ENCODE assay signal across 8 cellular contexts in the genomic region with DNA sequence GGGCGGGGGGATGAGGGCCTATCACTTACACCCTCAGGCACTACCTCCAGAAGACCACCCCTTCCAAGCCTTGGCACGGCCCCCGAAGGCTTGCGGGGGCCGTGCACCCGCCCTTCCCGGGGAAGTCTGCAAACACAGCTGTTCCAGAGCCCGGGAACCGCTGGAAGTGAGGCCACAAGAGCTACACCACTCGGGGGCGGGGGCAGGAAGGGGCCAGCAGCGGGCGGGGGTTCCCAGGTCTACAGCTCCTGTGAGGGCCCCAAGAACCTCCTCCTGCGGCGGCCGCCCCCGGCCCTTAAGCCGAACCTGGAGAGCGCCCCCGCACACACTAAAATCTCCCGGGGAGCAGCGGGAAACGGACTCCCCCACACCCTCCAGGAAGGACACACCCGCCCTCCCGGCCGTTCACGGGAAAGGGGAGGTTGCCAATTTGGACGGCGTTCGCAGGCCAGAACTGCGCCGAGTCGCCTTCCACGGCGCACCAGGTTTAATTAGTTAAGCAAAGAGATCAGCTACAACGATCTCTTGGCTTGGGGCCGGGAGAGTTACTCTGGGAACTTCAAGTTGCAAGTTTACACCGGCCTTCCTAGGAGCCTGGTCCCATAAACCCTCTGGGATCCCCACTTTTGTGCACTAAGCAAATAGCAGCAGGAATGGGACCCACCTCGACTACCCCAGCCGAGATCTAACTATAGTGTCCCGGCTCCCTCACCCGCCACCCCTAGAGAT. TPM values are rescaled to one million over a fixed set of nuclear protein-coding genes. Genes with fewer than 3 reads are reported as not detected.
A peak's percentile ranks its signal among the peaks of the same experiment; 100 is the strongest.
DNase-seq lines count a peak whose midpoint lies in the region; ATAC-seq, FAIRE-seq and TF ChIP-seq lines count a peak whose summit lies in the region.

No MANE protein-coding gene starts in this region.

- H3K79me1 ChIP-seq in H1 (ENCODE audit: low read depth, low read length): no peaks in the 10 kb centered on the region; the same call in none of the 2 replicates

- TF ChIP-seq CTCF in H1 (IDR thresholded peaks at IDR 0.05; ENCODE audit: control extremely low read depth in 1 of 3, insufficient read depth in 1 of 3, low read depth in 1 of 3, low read length in 3 of 3) (no peak), mesothelial cell of epicardium (IDR thresholded peaks at IDR 0.05; ENCODE audit: unreplicated experiment) (no peak)

- DNase-seq in AG08395 (ENCODE audit: low spot score) (peak; percentile 32), GM18507 (ENCODE audit: extremely low spot score, insufficient read length, low read depth) (no peak), SK-MEL-5 (ENCODE audit: low read depth, low spot score) (peak; percentile 20), H1 (ENCODE audit: low read depth in 1 of 2, low spot score in 2 of 2) (peak in 1 of 2 experiments; percentile 61), mesothelial cell of epicardium (ENCODE audit: low spot score in 2 of 2, unreplicated experiment in 2 of 2) (no peak), ureter (ENCODE audit: low spot score) (peak; percentile 80)

- peak; percentile 24 for FAIRE-seq in GM18507 (lab: Jason Lieb, UNC)
- FAIRE-seq in H1 (lab: Jason Lieb, UNC): no peak

- no peak overlapping the region for H3K23ac ChIP-seq in H1 (ENCODE audit: insufficient read length)

- H3K36me3 Mint-ChIP-seq in mesothelial cell of epicardium: peaks cover 8% of the 10 kb centered on the region

- H2BK20ac ChIP-seq in H1 (ENCODE audit: low read length): no peak overlapping the region

- in situ Hi-C loops in SK-MEL-5 (cut with HindIII; ENCODE audit: low pct_unique_long_range_greater_than_20kb, low sequenced_read_pairs): no loop called here

- no peak overlapping the region for H3K56ac ChIP-seq in H1 (replicated peaks; ENCODE audit: insufficient read length, low read depth, low read length)

- H4K20me1 ChIP-seq in H1 (replicated peaks in 1 of 2; ENCODE audit: control insufficient read depth in 1 of 2, insufficient read depth in 2 of 2, low read length in 2 of 2): peaks cover 0 to 6% of the 10 kb centered on the region in 2 experiments

- TF ChIP-seq EP300 in H1 (IDR thresholded peaks at IDR 0.05; ENCODE audit: borderline replicate concordance in 1 of 2, low read depth in 2 of 2, low read length in 2 of 2): no peak

- H3K4me1 ChIP-seq in H1 (replicated peaks in 1 of 4; ENCODE audit: control insufficient read depth in 3 of 4, insufficient read depth in 4 of 4, low read length in 3 of 4): peaks cover 0 to 22% (median 14%) of the 10 kb centered on the region in 4 experiments; a peak in 6 of 7 replicates

- peak overlapping the region in 3 of 4 experiments; percentile 67 to 78 (median 72); a peak in 6 of 7 replicates for H3K9ac ChIP-seq in H1 (replicated peaks in 1 of 4; ENCODE audit: extremely low read depth in 1 of 4, low read depth in 3 of 4, low read length in 3 of 4)

- 0 out of 2 replicates have a peak overlapping the region, but pooled peaks have one; percentile 50 for H2BK12ac ChIP-seq in H1 (ENCODE audit: low read depth, low read length)

- H2AFZ ChIP-seq in H1 (ENCODE audit: low read length): no peak overlapping the region

- H3K9me3 ChIP-seq in H1 (ENCODE audit: insufficient read depth in 2 of 2, low read depth in 1 of 2, low read length in 1 of 2): no peaks in the 10 kb centered on the region; a peak in 1 of 4 replicates

- no peak overlapping the region for H2BK120ac ChIP-seq in H1 (replicated peaks; ENCODE audit: low read depth, low read length)

- H3K18ac ChIP-seq in H1 (ENCODE audit: extremely low read depth, low read length): peak overlapping the region; percentile 78; the same call in 1 of the 2 replicates

- ATAC-seq in HG02642 (IDR thresholded peaks at IDR 0.05; ENCODE audit: poor library complexity, unreplicated experiment) (no peak), HG03460 (IDR thresholded peaks at IDR 0.05; ENCODE audit: unreplicated experiment) (no peak)

- peak overlapping the region; percentile 5 for H3K4ac ChIP-seq in H1 (replicated peaks; ENCODE audit: insufficient read length, low read depth, low read length)

- H3K4me1 Mint-ChIP-seq in mesothelial cell of epicardium: peaks cover 51% of the 10 kb centered on the region

- H2BK15ac ChIP-seq in H1 (ENCODE audit: low read length): no peak overlapping the region

- H3K4me3 ChIP-seq in H1 (ENCODE audit: extremely low read depth in 1 of 4, insufficient read depth in 2 of 4, low read depth in 3 of 4, low read length in 4 of 4): peak overlapping the region; percentile 48 to 86 (median 79)

- no peak overlapping the region for H3K14ac ChIP-seq in H1 (ENCODE audit: insufficient read length)

- peak overlapping the region; percentile 98 for H3K4me3 Mint-ChIP-seq in mesothelial cell of epicardium

- no peaks in the 10 kb centered on the region; a peak in 1 of 7 replicates for H3K27me3 ChIP-seq in H1 (replicated peaks in 1 of 4; ENCODE audit: control insufficient read depth in 3 of 4, extremely low read depth in 1 of 4, insufficient read depth in 3 of 4, low read length in 3 of 4)

- peaks cover 19% of the 10 kb centered on the region for H3K23me2 ChIP-seq in H1 (ENCODE audit: low read depth, low read length)

- H3K9me3 Mint-ChIP-seq in mesothelial cell of epicardium: no peaks in the 10 kb centered on the region

- CTCF ChIA-PET in H1 (lab: Charles Lee; ENCODE audit: partially characterized antibody): interaction anchor here (0.6 to 3.3 kb wide), 23 partner anchors 11 to 880 kb away, joined by 3 to 19 read pairs (median 3); no protein-coding TSS in a partner anchor

- no peak for TF ChIP-seq POLR2A in H1 (IDR thresholded peaks at IDR 0.05; ENCODE audit: control extremely low read depth in 1 of 2, low read depth in 2 of 2, low read length in 2 of 2)

- no peak overlapping the region for H4K91ac ChIP-seq in H1 (replicated peaks; ENCODE audit: insufficient read length, low read length)

- H2BK5ac ChIP-seq in H1 (ENCODE audit: low read depth, low read length): no peak overlapping the region

- peak overlapping the region; percentile 7; the same call in 1 of the 2 replicates for H4K8ac ChIP-seq in H1 (ENCODE audit: extremely low read depth, insufficient read depth, low read length)

- no peak overlapping the region for H2AK5ac ChIP-seq in H1 (ENCODE audit: low read depth, low read length)

- H3K4me2 ChIP-seq in H1 (ENCODE audit: insufficient read depth in 1 of 2, low read depth in 2 of 2, low read length in 2 of 2): peak overlapping the region; percentile 64 to 82

- peaks cover 6% of the 10 kb centered on the region for H3K27me3 Mint-ChIP-seq in mesothelial cell of epicardium (ENCODE audit: low read depth)

- peaks cover 4 to 56% of the 10 kb centered on the region in 2 experiments for H3K79me2 ChIP-seq in H1 (ENCODE audit: control insufficient read depth in 1 of 2, insufficient read depth in 2 of 2, low read length in 2 of 2)

- no peak overlapping the region for H4K5ac ChIP-seq in H1 (ENCODE audit: insufficient read length, low read depth, low read length)

- POLR2A ChIA-PET in H1 (lab: Charles Lee; ENCODE audit: partially characterized antibody): interaction anchor here (0.6 to 2.6 kb wide), 13 partner anchors 7 to 238 kb away, joined by 3 to 8 read pairs (median 3); partner anchors contain the start of genes MKKS and SLX4IP

- H3K27ac ChIP-seq in H1 (ENCODE audit: low read depth, low read length): no peak overlapping the region

- WGBS in H1 (ENCODE audit: extremely low coverage in 1 of 2, insufficient coverage in 1 of 2, insufficient read length in 1 of 2, insufficient replicate concordance in 2 of 2, low coverage in 1 of 2, low lambda C conversion rate in 2 of 2, missing lambda C conversion rate in 1 of 2), 2 experiments: 4% methylated on average over 31 of the region's 42 CpGs; no CpG with 5 or more reads in 1 of the 2 experiments

- H3K27ac Mint-ChIP-seq in mesothelial cell of epicardium: peak overlapping the region; percentile 94

- TF ChIP-seq RAD21 in H1 (IDR thresholded peaks at IDR 0.05 in 1 of 2, conservative IDR thresholded peaks at IDR 0.05 in 1 of 2; ENCODE audit: low read depth in 2 of 2, low read length in 2 of 2): no peak

- peaks cover 0 to 20% (median under 1%) of the 10 kb centered on the region in 4 experiments; a peak in 3 of 8 replicates for H3K36me3 ChIP-seq in H1 (ENCODE audit: control insufficient read depth in 2 of 4, insufficient read depth in 4 of 4, low read length in 3 of 4)

TF ChIP-seq in H1, 55 proteins besides CTCF, POLR2A, EP300 and RAD21:
- 0 out of 4 replicates have a peak, but pooled peaks of 1 of the 2 experiments have one; percentile 5 for TF ChIP-seq HDAC2 (IDR thresholded peaks at IDR 0.05; ENCODE audit: borderline replicate concordance in 1 of 2, low read depth in 2 of 2, low read length in 2 of 2)
- TF ChIP-seq CHD1 (IDR thresholded peaks at IDR 0.05; ENCODE audit: low read depth, low read length): no peak
TF ChIP-seq in H1: peak in this region for 1.

RNA-seq across cellular contexts. Expression of gene JAG1, which starts 1.8 kb away (rescaled TPM):
- 89.6 and 94.1 TPM in 2 replicates for total RNA-seq in SK-MEL-5 (2014; rRNA removed; shearing (Covaris generic))
- polyA plus RNA-seq in SK-MEL-5 (2015; cell fraction: cytosol; rRNA removed): 67.9 and 86.6 TPM in 2 replicates
- polyA plus RNA-seq in SK-MEL-5 (2015; cell fraction: nucleus; rRNA removed): 157 and 196 TPM in 2 replicates
- 27.3 and 29.1 TPM in 2 replicates for total RNA-seq in H1 (2021; fragmentation: NEBNext Ultra II Directional; extraction: Animal tissue kit (Norgen Biotek cat#: 25700))
- 13.5 and 19.7 TPM in 2 replicates for polyA plus RNA-seq in H1 (2011; rRNA removed)
- 18.4 TPM for polyA plus RNA-seq in H1 (2011; cell fraction: cytosol; rRNA removed)
- 65.7 TPM for polyA plus RNA-seq in H1 (2011; cell fraction: nucleus; rRNA removed)
- 19.6 to 22.8 TPM (median 21.2 TPM) in 4 replicates for polyA plus RNA-seq in H1 (2012, experiment 1 of 2)
- polyA plus RNA-seq in H1 (2012, experiment 2 of 2): 6.3 TPM
- 18.1 TPM for polyA plus RNA-seq in H1 (2013, experiment 1 of 2)
- polyA plus RNA-seq in H1 (2013, experiment 2 of 2): 15.5 TPM
- 83.6 and 86.3 TPM in 2 replicates for polyA minus RNA-seq in H1 (2011; rRNA and poly(A)+ RNA removed)
- polyA minus RNA-seq in H1 (2011; cell fraction: cytosol; rRNA and poly(A)+ RNA removed): 65.6 TPM
- 76.8 TPM for polyA minus RNA-seq in H1 (2011; cell fraction: nucleus; rRNA and poly(A)+ RNA removed)
- total RNA-seq in mesothelial cell of epicardium: 70.6 to 74.1 TPM (median 70.9 TPM) in 3 replicates
- 161 TPM for total RNA-seq in ureter

Comparison
In these comparisons a context has a peak if more than half of its experiments do, and no peak if none do; other contexts are left out.
1. DNase-seq: peak in AG08395 (single experiment), SK-MEL-5 (single experiment) and ureter (single experiment); none in GM18507 (single experiment) and mesothelial cell of epicardium (0 of 2).